ENCODE assay signal across 16 cellular contexts in the genomic region with DNA sequence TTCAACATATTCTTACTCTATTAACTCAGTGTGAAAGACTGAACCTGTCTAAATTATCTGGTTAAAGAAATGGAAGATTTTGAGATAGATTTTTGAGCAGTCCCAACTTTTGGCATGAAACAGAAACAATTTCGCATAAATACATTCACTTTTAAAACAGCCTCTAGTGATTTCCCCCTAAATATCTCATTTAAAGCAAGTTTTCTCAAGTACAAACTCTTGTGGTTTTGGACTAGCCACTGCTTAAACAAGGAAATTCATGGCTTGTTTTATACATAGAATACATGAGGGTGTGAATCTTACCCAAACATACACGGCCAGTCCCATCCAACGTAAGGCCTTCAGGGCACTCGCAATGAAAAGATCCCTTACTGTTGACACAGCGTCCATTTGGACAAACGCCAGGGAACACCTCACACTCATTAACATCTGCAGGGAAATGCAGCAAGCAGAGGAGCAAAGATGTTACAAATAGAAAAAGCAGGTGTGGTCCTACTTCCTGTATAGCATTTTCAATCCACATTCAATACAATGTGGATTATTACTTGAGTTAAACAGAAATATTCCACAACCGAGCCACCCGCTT.
DNase-seq lines count a peak whose midpoint lies in the region; ATAC-seq and TF ChIP-seq lines count a peak whose summit lies in the region.
"Had no signal": no experiment of that assay in that cellular context is flagged by ENCODE, and none has a peak within 500 bp of the region (broad histone marks: within the 10 kb centered on the region; RNA-seq: fewer than 3 reads in every experiment).

No MANE protein-coding gene starts in this region.

- H3K79me2 ChIP-seq in PC-9 (ENCODE audit: low read depth): no peaks in the 10 kb centered on the region

- BruUV-seq in PC-9 (replicated peaks; lab: Mats Ljungman, UMichigan): no TSS peak

- no peaks in the 10 kb centered on the region for H4K20me1 ChIP-seq in PC-9 (ENCODE audit: insufficient read depth)

- POLR2A ChIA-PET in PC-9 (lab: Charles Lee; ENCODE audit: unreplicated experiment): no interaction called here

- no peak for TF ChIP-seq CTCF in PC-9 (conservative IDR thresholded peaks at IDR 0.05)

- H3K4me1 ChIP-seq in PC-9 (replicated peaks; ENCODE audit: insufficient read depth) (peaks cover 10% of the 10 kb centered on the region; the same call in 1 of the 2 replicates), aorta (ENCODE audit: control insufficient read depth in 1 of 2, insufficient read depth in 2 of 2, low read length in 2 of 2) (no peaks in the 10 kb centered on the region)
- H3K4me1 ChIP-seq: left lung, psoas muscle, SJSA1, suprapubic skin had no signal

- intact Hi-C loops in PC-9 (cut with micrococcal nuclease; ENCODE audit: unreplicated experiment): no loop called here
- intact Hi-C loops in aorta (cut with DNase I): no loop called here

- no peaks in the 10 kb centered on the region for H3F3A ChIP-seq in PC-9 (ENCODE audit: insufficient read depth, low read depth)

- H3K36me3 ChIP-seq in PC-9 (ENCODE audit: low read depth) (no peaks in the 10 kb centered on the region), aorta (ENCODE audit: control insufficient read depth in 1 of 2, insufficient read depth in 2 of 2, low read length in 1 of 2) (no peaks in the 10 kb centered on the region)
- H3K36me3 ChIP-seq: gastrocnemius medialis, left lung, SJSA1, suprapubic skin had no signal

- H3K9me2 ChIP-seq in PC-9 (ENCODE audit: insufficient read depth): no peaks in the 10 kb centered on the region

- peak; percentile 91 for DNase-seq in DMS153 (lab: John Stamatoyannopoulos, UW)
- peak; percentile 73 for DNase-seq in NCI-H1092 treated with DMSO at 0.1 percent for 48 hours (lab: John Stamatoyannopoulos, UW)
- peak; percentile 58 to 68 for DNase-seq in PC-9
- peak; percentile 19 for DNase-seq in glomerular visceral epithelial cell (ENCODE audit: extremely low spot score)
- no peak for DNase-seq in CD1c-positive myeloid dendritic cell (ENCODE audit: extremely low spot score)
- DNase-seq in aorta: no peak
- DNase-seq: activated effector memory CD4-positive, alpha-beta T cell treated with Interleukin-2 at 50 U/mL for 16 hours; cerebellar nuclear complex; gastrocnemius medialis; left lung; NCI-H1436 treated with DMSO at 0.1 percent for 48 hours; psoas muscle had no signal

- H2AFZ ChIP-seq in PC-9: no peak overlapping the region

- H3K27me3 ChIP-seq in PC-9 (ENCODE audit: insufficient read depth, low read depth) (no peaks in the 10 kb centered on the region), aorta (ENCODE audit: control insufficient read depth in 1 of 2, insufficient read depth in 2 of 2, low read length in 1 of 2) (no peaks in the 10 kb centered on the region)
- H3K27me3 ChIP-seq: gastrocnemius medialis, left lung, SJSA1, suprapubic skin had no signal

- 51 to 57% methylated on average over 8 of the region's 8 CpGs for WGBS in aorta, 2 donors

- no peak overlapping the region for H3K4me2 ChIP-seq in PC-9

- no peak overlapping the region for H3K4me3 ChIP-seq in PC-9
- H3K4me3 ChIP-seq in aorta (ENCODE audit: low read length in 2 of 2): no peak overlapping the region
- H3K4me3 ChIP-seq: gastrocnemius medialis, left lung, psoas muscle, SJSA1, suprapubic skin had no signal

- ATAC-seq in GM19467 (IDR thresholded peaks at IDR 0.05; ENCODE audit: unreplicated experiment) (no peak), GM19328 (IDR thresholded peaks at IDR 0.05; ENCODE audit: unreplicated experiment) (no peak), aorta (ENCODE audit: low FRiP score) (no peak)
- ATAC-seq: gastrocnemius medialis, left lung, psoas muscle had no signal

- H3K27ac ChIP-seq in PC-9 (no peak overlapping the region), aorta (ENCODE audit: low read depth in 1 of 2, low read length in 2 of 2) (no peak overlapping the region)
- H3K27ac ChIP-seq: gastrocnemius medialis, left lung, psoas muscle, SJSA1, suprapubic skin had no signal

- CTCF ChIA-PET in PC-9 (lab: Charles Lee): no interaction called here

- H3K9me3 ChIP-seq in PC-9 (ENCODE audit: insufficient read depth, low read depth) (no peaks in the 10 kb centered on the region), aorta (ENCODE audit: control insufficient read depth, low read length) (no peaks in the 10 kb centered on the region)
- H3K9me3 ChIP-seq: gastrocnemius medialis, left lung, psoas muscle, SJSA1, suprapubic skin had no signal

Comparison
In these comparisons a context has a peak if more than half of its experiments do, and no peak if none do; other contexts are left out.
1. DNase-seq: peak in DMS153 (single experiment), NCI-H1092 treated with DMSO at 0.1 percent for 48 hours (single experiment), PC-9 (2 of 2) and glomerular visceral epithelial cell (single experiment); none in CD1c-positive myeloid dendritic cell (single experiment) and aorta (0 of 2).